Comparison of ENCODE assay signal across 23 cellular contexts in genomic region chr2:136282238-136282775, GRCh38.
DNase-seq lines count a peak whose midpoint lies in the region; ATAC-seq and TF ChIP-seq lines count a peak whose summit lies in the region.
"Had no signal": no experiment of that assay in that cellular context is flagged by ENCODE, and none has a peak within 500 bp of the region (broad histone marks: within the 10 kb centered on the region; RNA-seq: fewer than 3 reads in every experiment).

No MANE protein-coding gene starts in this region.

- H3K4me1 Mint-ChIP-seq in activated naive CD4-positive, alpha-beta T cell treated with anti-CD3 and anti-CD28 coated beads, Interleukin-2, amount 50 U/mL, for 24 hours = peaks cover 40% of the 10 kb centered on the region
- H3K4me1 Mint-ChIP-seq in activated naive CD4-positive, alpha-beta T cell treated with anti-CD3 and anti-CD28 coated beads, Interleukin-2, amount 10 ng/mL, durations not matched to agents 7 days and 5 days = peaks cover 36% of the 10 kb centered on the region
- peaks cover 4% of the 10 kb centered on the region; the same call in 1 of the 2 replicates for H3K4me1 Mint-ChIP-seq in WTC11
- peaks cover 53% of the 10 kb centered on the region for H3K4me1 Mint-ChIP-seq in stimulated activated effector memory CD8-positive, alpha-beta T cell treated with anti-CD3 and anti-CD28 coated beads, Interleukin-12 subunit alpha, Interleukin-12 subunit beta, amount 100 ng/mL, for 72 hours

- POLR2A ChIA-PET in WTC11 (lab: Charles Lee) = no interaction called here

- WGBS in aorta, 2 donors = 55 to 58% methylated on average over 8 of the region's 8 CpGs

- H3K9me3 Mint-ChIP-seq in activated naive CD4-positive, alpha-beta T cell treated with anti-CD3 and anti-CD28 coated beads, Interleukin-2, amount 50 U/mL, for 24 hours = no peaks in the 10 kb centered on the region
- no peaks in the 10 kb centered on the region for H3K9me3 Mint-ChIP-seq in activated naive CD4-positive, alpha-beta T cell treated with anti-CD3 and anti-CD28 coated beads, Interleukin-2, amount 10 ng/mL, durations not matched to agents 7 days and 5 days
- H3K9me3 Mint-ChIP-seq in WTC11 = no peaks in the 10 kb centered on the region
- H3K9me3 Mint-ChIP-seq in stimulated activated effector memory CD8-positive, alpha-beta T cell treated with anti-CD3 and anti-CD28 coated beads, Interleukin-12 subunit alpha, Interleukin-12 subunit beta, amount 100 ng/mL, for 72 hours = no peaks in the 10 kb centered on the region
- H3K9me3 Mint-ChIP-seq: activated T-helper 2 cell treated with anti-CD3 and anti-CD28 coated beads, Interferon-gamma antibody, Interleukin-2, Interleukin-4, amounts not matched to agents 10 μg/mL and 5 μg/mL and 100 μg/mL, durations not matched to agents 14 hours and 24 hours and 36 hours had no signal

- H3K27me3 Mint-ChIP-seq in activated naive CD4-positive, alpha-beta T cell treated with anti-CD3 and anti-CD28 coated beads, Interleukin-2, amount 50 U/mL, for 24 hours = no peaks in the 10 kb centered on the region
- H3K27me3 Mint-ChIP-seq in activated naive CD4-positive, alpha-beta T cell treated with anti-CD3 and anti-CD28 coated beads, Interleukin-2, amount 10 ng/mL, durations not matched to agents 7 days and 5 days = peaks cover 3% of the 10 kb centered on the region
- H3K27me3 Mint-ChIP-seq in WTC11 (ENCODE audit: low read depth) = no peaks in the 10 kb centered on the region

- no peaks in the 10 kb centered on the region for H3K36me3 Mint-ChIP-seq in activated naive CD4-positive, alpha-beta T cell treated with anti-CD3 and anti-CD28 coated beads, Interleukin-2, amount 50 U/mL, for 24 hours
- no peaks in the 10 kb centered on the region for H3K36me3 Mint-ChIP-seq in activated naive CD4-positive, alpha-beta T cell treated with anti-CD3 and anti-CD28 coated beads, Interleukin-2, amount 10 ng/mL, durations not matched to agents 7 days and 5 days
- H3K36me3 Mint-ChIP-seq in WTC11 = no peaks in the 10 kb centered on the region
- H3K36me3 Mint-ChIP-seq in stimulated activated effector memory CD8-positive, alpha-beta T cell treated with anti-CD3 and anti-CD28 coated beads, Interleukin-12 subunit alpha, Interleukin-12 subunit beta, amount 100 ng/mL, for 72 hours = no peaks in the 10 kb centered on the region

- DNase-seq in activated naive CD4-positive, alpha-beta T cell treated with anti-CD3 and anti-CD28 coated beads, Interleukin-2, amount 10 ng/mL, durations not matched to agents 7 days and 5 days = no peak
- DNase-seq in WTC11 (ENCODE audit: low spot score) (no peak), left kidney (ENCODE audit: low read depth, low spot score) (peak; percentile 56), head of caudate nucleus (no peak), aorta (no peak)
- no peak for DNase-seq in stimulated activated effector memory CD8-positive, alpha-beta T cell treated with anti-CD3 and anti-CD28 coated beads, Interleukin-12 subunit alpha, Interleukin-12 subunit beta, amount 100 ng/mL, for 72 hours (ENCODE audit: low spot score in 2 of 2)
- DNase-seq: anterior cingulate cortex, erythroblast, foreskin melanocyte, GF-D8, hippocampal formation, MM.1S, NCI-H146, NCI-H2171, NCI-H748 treated with DMSO at 0.1 percent for 48 hours, OCI-M1 had no signal

- ATAC-seq in WTC11 (peak; percentile 46; the same call in 1 of the 2 replicates), aorta (ENCODE audit: low FRiP score) (no peak), GM19467 (IDR thresholded peaks at IDR 0.05; ENCODE audit: unreplicated experiment) (no peak)
- ATAC-seq in stimulated activated effector memory CD8-positive, alpha-beta T cell treated with anti-CD3 and anti-CD28 coated beads, Interleukin-12 subunit alpha, Interleukin-12 subunit beta, amount 100 ng/mL, for 72 hours = no peak
- ATAC-seq: Right ventricle myocardium inferior had no signal

- no peaks in the 10 kb centered on the region for H3K36me3 ChIP-seq in aorta (ENCODE audit: control insufficient read depth in 1 of 2, insufficient read depth in 2 of 2, low read length in 1 of 2)
- H3K36me3 ChIP-seq: tibial nerve had no signal

- peak overlapping the region; percentile 8 for H3K27ac Mint-ChIP-seq in activated naive CD4-positive, alpha-beta T cell treated with anti-CD3 and anti-CD28 coated beads, Interleukin-2, amount 50 U/mL, for 24 hours
- no peak overlapping the region for H3K27ac Mint-ChIP-seq in activated naive CD4-positive, alpha-beta T cell treated with anti-CD3 and anti-CD28 coated beads, Interleukin-2, amount 10 ng/mL, durations not matched to agents 7 days and 5 days
- no peak overlapping the region for H3K27ac Mint-ChIP-seq in WTC11
- H3K27ac Mint-ChIP-seq in stimulated activated effector memory CD8-positive, alpha-beta T cell treated with anti-CD3 and anti-CD28 coated beads, Interleukin-12 subunit alpha, Interleukin-12 subunit beta, amount 100 ng/mL, for 72 hours = peak overlapping the region; percentile 93

- no peak overlapping the region for H3K4me3 Mint-ChIP-seq in activated naive CD4-positive, alpha-beta T cell treated with anti-CD3 and anti-CD28 coated beads, Interleukin-2, amount 50 U/mL, for 24 hours
- no peak overlapping the region for H3K4me3 Mint-ChIP-seq in activated naive CD4-positive, alpha-beta T cell treated with anti-CD3 and anti-CD28 coated beads, Interleukin-2, amount 10 ng/mL, durations not matched to agents 7 days and 5 days
- H3K4me3 Mint-ChIP-seq in WTC11 = no peak overlapping the region
- H3K4me3 Mint-ChIP-seq in stimulated activated effector memory CD8-positive, alpha-beta T cell treated with anti-CD3 and anti-CD28 coated beads, Interleukin-12 subunit alpha, Interleukin-12 subunit beta, amount 100 ng/mL, for 72 hours = no peak overlapping the region

- H3K4me3 ChIP-seq in aorta (ENCODE audit: low read length in 2 of 2) = no peak overlapping the region
- H3K4me3 ChIP-seq: lung, tibial nerve had no signal

- no peak overlapping the region for H3K27ac ChIP-seq in aorta (ENCODE audit: low read depth in 1 of 2, low read length in 2 of 2)
- H3K27ac ChIP-seq: C4-2B, tibial nerve had no signal

- H3K9me3 ChIP-seq in aorta (ENCODE audit: control insufficient read depth, low read length) = no peaks in the 10 kb centered on the region
- H3K9me3 ChIP-seq: tibial nerve had no signal

- TF ChIP-seq CTCF in WTC11 (IDR thresholded peaks at IDR 0.05) = no peak

- intact Hi-C loops in head of caudate nucleus (cut with DNase I) = no loop called here
- intact Hi-C loops in aorta (cut with DNase I) = no loop called here

- no peaks in the 10 kb centered on the region for H3K4me1 ChIP-seq in aorta (ENCODE audit: control insufficient read depth in 1 of 2, insufficient read depth in 2 of 2, low read length in 2 of 2)
- H3K4me1 ChIP-seq: tibial nerve had no signal

- CTCF ChIA-PET in activated naive CD4-positive, alpha-beta T cell treated with anti-CD3 and anti-CD28 coated beads, Interleukin-2, amount 10 ng/mL, durations not matched to agents 7 days and 5 days (lab: Charles Lee) = no interaction called here
- CTCF ChIA-PET in WTC11 (lab: Charles Lee) = interaction anchor here (1.5 kb wide), 1 partner anchor 102 kb away, joined by 5 read pairs; no protein-coding TSS in a partner anchor

- H3K27me3 ChIP-seq in aorta (ENCODE audit: control insufficient read depth in 1 of 2, insufficient read depth in 2 of 2, low read length in 1 of 2) = no peaks in the 10 kb centered on the region
- H3K27me3 ChIP-seq: tibial nerve had no signal

TF ChIP-seq in WTC11, 78 proteins besides CTCF, POLR2A, EP300 and RAD21 (continues in another document):
- TF ChIP-seq NFE2L1 (CRISPR knock-in tag; IDR thresholded peaks at IDR 0.05) (no peak), JUN (CRISPR knock-in tag; IDR thresholded peaks at IDR 0.05) (no peak), ZNF317 (CRISPR knock-in tag; IDR thresholded peaks at IDR 0.05; ENCODE audit: borderline replicate concordance, low read depth) (no peak), ZNF232 (CRISPR knock-in tag; IDR thresholded peaks at IDR 0.05) (no peak), E2F4 (CRISPR knock-in tag; IDR thresholded peaks at IDR 0.05; ENCODE audit: borderline replicate concordance, low read depth) (no peak), SOX15 (CRISPR knock-in tag; IDR thresholded peaks at IDR 0.05) (no peak), ZNF219 (CRISPR knock-in tag; IDR thresholded peaks at IDR 0.05; ENCODE audit: borderline replicate concordance) (no peak)
- TF ChIP-seq, protein P1, sequence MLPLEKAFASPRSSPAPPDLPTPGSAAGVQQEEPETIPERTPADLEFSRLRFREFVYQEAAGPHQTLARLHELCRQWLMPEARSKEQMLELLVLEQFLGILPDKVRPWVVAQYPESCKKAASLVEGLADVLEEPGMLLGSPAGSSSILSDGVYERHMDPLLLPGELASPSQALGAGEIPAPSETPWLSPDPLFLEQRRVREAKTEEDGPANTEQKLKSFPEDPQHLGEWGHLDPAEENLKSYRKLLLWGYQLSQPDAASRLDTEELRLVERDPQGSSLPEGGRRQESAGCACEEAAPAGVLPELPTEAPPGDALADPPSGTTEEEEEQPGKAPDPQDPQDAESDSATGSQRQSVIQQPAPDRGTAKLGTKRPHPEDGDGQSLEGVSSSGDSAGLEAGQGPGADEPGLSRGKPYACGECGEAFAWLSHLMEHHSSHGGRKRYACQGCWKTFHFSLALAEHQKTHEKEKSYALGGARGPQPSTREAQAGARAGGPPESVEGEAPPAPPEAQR (CRISPR knock-in tag; IDR thresholded peaks at IDR 0.05) = no peak

Comparison
In these comparisons a context has a peak if more than half of its experiments do, and no peak if none do; other contexts are left out.
1. H3K27ac Mint-ChIP-seq: peak in activated naive CD4-positive, alpha-beta T cell treated with anti-CD3 and anti-CD28 coated beads, Interleukin-2, amount 50 U/mL, for 24 hours (single experiment) and stimulated activated effector memory CD8-positive, alpha-beta T cell treated with anti-CD3 and anti-CD28 coated beads, Interleukin-12 subunit alpha, Interleukin-12 subunit beta, amount 100 ng/mL, for 72 hours (single experiment); none in activated naive CD4-positive, alpha-beta T cell treated with anti-CD3 and anti-CD28 coated beads, Interleukin-2, amount 10 ng/mL, durations not matched to agents 7 days and 5 days (single experiment) and WTC11 (single experiment).